In the genomic region with DNA sequence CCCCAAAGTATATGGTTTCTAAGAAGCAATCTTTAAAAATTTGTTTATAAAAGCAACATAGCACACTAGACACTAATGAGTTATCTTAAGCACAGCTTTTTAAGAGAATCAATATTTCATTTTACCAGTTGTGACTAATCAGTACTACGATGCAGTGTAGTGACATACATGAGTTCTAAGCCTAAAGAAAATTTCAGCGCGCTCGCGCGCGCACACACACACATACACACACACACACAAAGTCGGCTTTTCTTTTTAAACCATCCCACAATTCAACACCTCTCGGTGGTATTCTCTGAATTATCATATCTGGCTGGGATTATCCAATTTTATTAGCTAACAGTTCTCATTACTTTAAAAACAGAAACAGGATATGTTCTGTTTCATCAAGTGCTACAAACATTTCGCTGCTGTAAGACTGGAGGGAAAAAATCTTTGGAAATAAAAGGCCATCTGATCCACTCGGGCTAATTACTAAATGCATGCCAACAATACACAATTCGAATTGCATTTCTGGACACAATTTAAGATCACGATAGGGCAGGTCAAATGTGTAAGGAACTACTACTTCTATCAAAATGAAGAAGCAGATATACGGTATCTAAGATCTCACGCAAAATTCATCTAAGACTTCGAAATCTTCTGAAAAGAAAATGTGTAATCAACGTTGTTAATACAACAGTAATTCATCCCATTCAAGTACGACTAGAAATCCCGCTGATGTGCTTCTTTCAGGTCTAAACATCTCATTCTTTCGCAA, we compare ENCODE assay signal across 1 cellular context.
TF ChIP-seq lines count a peak whose summit lies in the region.

No MANE protein-coding gene starts in this region.

TF ChIP-seq in K562, 482 proteins besides CTCF, POLR2A, EP300 and RAD21 (continued from another document and continues in another):
- TF ChIP-seq, protein P1, sequence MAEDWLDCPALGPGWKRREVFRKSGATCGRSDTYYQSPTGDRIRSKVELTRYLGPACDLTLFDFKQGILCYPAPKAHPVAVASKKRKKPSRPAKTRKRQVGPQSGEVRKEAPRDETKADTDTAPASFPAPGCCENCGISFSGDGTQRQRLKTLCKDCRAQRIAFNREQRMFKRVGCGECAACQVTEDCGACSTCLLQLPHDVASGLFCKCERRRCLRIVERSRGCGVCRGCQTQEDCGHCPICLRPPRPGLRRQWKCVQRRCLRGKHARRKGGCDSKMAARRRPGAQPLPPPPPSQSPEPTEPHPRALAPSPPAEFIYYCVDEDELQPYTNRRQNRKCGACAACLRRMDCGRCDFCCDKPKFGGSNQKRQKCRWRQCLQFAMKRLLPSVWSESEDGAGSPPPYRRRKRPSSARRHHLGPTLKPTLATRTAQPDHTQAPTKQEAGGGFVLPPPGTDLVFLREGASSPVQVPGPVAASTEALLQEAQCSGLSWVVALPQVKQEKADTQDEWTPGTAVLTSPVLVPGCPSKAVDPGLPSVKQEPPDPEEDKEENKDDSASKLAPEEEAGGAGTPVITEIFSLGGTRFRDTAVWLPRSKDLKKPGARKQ (CRISPR knock-in tag; IDR thresholded peaks at IDR 0.05), result no peak
- no peak for TF ChIP-seq LEF1 (IDR thresholded peaks at IDR 0.05)
- TF ChIP-seq ZNF75A (CRISPR knock-in tag; IDR thresholded peaks at IDR 0.05), result no peak
- no peak for TF ChIP-seq SP2 (IDR thresholded peaks at IDR 0.05; ENCODE audit: extremely low read depth, low read depth, low read length, poor library complexity, severe bottlenecking)
- TF ChIP-seq, protein P2, sequence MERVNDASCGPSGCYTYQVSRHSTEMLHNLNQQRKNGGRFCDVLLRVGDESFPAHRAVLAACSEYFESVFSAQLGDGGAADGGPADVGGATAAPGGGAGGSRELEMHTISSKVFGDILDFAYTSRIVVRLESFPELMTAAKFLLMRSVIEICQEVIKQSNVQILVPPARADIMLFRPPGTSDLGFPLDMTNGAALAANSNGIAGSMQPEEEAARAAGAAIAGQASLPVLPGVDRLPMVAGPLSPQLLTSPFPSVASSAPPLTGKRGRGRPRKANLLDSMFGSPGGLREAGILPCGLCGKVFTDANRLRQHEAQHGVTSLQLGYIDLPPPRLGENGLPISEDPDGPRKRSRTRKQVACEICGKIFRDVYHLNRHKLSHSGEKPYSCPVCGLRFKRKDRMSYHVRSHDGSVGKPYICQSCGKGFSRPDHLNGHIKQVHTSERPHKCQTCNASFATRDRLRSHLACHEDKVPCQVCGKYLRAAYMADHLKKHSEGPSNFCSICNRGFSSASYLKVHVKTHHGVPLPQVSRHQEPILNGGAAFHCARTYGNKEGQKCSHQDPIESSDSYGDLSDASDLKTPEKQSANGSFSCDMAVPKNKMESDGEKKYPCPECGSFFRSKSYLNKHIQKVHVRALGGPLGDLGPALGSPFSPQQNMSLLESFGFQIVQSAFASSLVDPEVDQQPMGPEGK (CRISPR knock-in tag; IDR thresholded peaks at IDR 0.05; ENCODE audit: borderline replicate concordance), result no peak
- TF ChIP-seq SREBF1 (IDR thresholded peaks at IDR 0.05; ENCODE audit: borderline replicate concordance, low read depth, low read length), result no peak
- no peak for TF ChIP-seq ASH1L (IDR thresholded peaks at IDR 0.05; ENCODE audit: borderline replicate concordance, low read depth, partially characterized antibody)
- TF ChIP-seq U2AF2 (optimal IDR thresholded peaks at IDR 0.05; ENCODE audit: low read depth, low read length), result no peak
- TF ChIP-seq POLR3A (IDR thresholded peaks at IDR 0.05; ENCODE audit: borderline replicate concordance, extremely low read depth, insufficient read depth, insufficient read length), result no peak
- TF ChIP-seq, protein P3, sequence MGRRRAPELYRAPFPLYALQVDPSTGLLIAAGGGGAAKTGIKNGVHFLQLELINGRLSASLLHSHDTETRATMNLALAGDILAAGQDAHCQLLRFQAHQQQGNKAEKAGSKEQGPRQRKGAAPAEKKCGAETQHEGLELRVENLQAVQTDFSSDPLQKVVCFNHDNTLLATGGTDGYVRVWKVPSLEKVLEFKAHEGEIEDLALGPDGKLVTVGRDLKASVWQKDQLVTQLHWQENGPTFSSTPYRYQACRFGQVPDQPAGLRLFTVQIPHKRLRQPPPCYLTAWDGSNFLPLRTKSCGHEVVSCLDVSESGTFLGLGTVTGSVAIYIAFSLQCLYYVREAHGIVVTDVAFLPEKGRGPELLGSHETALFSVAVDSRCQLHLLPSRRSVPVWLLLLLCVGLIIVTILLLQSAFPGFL (CRISPR knock-in tag; IDR thresholded peaks at IDR 0.05), result no peak
- TF ChIP-seq RBM22 (IDR thresholded peaks at IDR 0.05; ENCODE audit: low read depth, low read length, poor library complexity, severe bottlenecking), result no peak
- no peak for TF ChIP-seq KLF10 (CRISPR knock-in tag; IDR thresholded peaks at IDR 0.05)
- no peak for TF ChIP-seq SP1 (CRISPR knock-in tag; IDR thresholded peaks at IDR 0.05)
- TF ChIP-seq, protein P4, sequence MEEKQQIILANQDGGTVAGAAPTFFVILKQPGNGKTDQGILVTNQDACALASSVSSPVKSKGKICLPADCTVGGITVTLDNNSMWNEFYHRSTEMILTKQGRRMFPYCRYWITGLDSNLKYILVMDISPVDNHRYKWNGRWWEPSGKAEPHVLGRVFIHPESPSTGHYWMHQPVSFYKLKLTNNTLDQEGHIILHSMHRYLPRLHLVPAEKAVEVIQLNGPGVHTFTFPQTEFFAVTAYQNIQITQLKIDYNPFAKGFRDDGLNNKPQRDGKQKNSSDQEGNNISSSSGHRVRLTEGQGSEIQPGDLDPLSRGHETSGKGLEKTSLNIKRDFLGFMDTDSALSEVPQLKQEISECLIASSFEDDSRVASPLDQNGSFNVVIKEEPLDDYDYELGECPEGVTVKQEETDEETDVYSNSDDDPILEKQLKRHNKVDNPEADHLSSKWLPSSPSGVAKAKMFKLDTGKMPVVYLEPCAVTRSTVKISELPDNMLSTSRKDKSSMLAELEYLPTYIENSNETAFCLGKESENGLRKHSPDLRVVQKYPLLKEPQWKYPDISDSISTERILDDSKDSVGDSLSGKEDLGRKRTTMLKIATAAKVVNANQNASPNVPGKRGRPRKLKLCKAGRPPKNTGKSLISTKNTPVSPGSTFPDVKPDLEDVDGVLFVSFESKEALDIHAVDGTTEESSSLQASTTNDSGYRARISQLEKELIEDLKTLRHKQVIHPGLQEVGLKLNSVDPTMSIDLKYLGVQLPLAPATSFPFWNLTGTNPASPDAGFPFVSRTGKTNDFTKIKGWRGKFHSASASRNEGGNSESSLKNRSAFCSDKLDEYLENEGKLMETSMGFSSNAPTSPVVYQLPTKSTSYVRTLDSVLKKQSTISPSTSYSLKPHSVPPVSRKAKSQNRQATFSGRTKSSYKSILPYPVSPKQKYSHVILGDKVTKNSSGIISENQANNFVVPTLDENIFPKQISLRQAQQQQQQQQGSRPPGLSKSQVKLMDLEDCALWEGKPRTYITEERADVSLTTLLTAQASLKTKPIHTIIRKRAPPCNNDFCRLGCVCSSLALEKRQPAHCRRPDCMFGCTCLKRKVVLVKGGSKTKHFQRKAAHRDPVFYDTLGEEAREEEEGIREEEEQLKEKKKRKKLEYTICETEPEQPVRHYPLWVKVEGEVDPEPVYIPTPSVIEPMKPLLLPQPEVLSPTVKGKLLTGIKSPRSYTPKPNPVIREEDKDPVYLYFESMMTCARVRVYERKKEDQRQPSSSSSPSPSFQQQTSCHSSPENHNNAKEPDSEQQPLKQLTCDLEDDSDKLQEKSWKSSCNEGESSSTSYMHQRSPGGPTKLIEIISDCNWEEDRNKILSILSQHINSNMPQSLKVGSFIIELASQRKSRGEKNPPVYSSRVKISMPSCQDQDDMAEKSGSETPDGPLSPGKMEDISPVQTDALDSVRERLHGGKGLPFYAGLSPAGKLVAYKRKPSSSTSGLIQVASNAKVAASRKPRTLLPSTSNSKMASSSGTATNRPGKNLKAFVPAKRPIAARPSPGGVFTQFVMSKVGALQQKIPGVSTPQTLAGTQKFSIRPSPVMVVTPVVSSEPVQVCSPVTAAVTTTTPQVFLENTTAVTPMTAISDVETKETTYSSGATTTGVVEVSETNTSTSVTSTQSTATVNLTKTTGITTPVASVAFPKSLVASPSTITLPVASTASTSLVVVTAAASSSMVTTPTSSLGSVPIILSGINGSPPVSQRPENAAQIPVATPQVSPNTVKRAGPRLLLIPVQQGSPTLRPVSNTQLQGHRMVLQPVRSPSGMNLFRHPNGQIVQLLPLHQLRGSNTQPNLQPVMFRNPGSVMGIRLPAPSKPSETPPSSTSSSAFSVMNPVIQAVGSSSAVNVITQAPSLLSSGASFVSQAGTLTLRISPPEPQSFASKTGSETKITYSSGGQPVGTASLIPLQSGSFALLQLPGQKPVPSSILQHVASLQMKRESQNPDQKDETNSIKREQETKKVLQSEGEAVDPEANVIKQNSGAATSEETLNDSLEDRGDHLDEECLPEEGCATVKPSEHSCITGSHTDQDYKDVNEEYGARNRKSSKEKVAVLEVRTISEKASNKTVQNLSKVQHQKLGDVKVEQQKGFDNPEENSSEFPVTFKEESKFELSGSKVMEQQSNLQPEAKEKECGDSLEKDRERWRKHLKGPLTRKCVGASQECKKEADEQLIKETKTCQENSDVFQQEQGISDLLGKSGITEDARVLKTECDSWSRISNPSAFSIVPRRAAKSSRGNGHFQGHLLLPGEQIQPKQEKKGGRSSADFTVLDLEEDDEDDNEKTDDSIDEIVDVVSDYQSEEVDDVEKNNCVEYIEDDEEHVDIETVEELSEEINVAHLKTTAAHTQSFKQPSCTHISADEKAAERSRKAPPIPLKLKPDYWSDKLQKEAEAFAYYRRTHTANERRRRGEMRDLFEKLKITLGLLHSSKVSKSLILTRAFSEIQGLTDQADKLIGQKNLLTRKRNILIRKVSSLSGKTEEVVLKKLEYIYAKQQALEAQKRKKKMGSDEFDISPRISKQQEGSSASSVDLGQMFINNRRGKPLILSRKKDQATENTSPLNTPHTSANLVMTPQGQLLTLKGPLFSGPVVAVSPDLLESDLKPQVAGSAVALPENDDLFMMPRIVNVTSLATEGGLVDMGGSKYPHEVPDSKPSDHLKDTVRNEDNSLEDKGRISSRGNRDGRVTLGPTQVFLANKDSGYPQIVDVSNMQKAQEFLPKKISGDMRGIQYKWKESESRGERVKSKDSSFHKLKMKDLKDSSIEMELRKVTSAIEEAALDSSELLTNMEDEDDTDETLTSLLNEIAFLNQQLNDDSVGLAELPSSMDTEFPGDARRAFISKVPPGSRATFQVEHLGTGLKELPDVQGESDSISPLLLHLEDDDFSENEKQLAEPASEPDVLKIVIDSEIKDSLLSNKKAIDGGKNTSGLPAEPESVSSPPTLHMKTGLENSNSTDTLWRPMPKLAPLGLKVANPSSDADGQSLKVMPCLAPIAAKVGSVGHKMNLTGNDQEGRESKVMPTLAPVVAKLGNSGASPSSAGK (IDR thresholded peaks at IDR 0.05), result no peak
- TF ChIP-seq ZFP30 (CRISPR knock-in tag; IDR thresholded peaks at IDR 0.05; ENCODE audit: borderline replicate concordance), result no peak
- no peak for TF ChIP-seq TBL1XR1 (IDR thresholded peaks at IDR 0.05; ENCODE audit: low read length in 2 of 2)
- TF ChIP-seq, protein P5, sequence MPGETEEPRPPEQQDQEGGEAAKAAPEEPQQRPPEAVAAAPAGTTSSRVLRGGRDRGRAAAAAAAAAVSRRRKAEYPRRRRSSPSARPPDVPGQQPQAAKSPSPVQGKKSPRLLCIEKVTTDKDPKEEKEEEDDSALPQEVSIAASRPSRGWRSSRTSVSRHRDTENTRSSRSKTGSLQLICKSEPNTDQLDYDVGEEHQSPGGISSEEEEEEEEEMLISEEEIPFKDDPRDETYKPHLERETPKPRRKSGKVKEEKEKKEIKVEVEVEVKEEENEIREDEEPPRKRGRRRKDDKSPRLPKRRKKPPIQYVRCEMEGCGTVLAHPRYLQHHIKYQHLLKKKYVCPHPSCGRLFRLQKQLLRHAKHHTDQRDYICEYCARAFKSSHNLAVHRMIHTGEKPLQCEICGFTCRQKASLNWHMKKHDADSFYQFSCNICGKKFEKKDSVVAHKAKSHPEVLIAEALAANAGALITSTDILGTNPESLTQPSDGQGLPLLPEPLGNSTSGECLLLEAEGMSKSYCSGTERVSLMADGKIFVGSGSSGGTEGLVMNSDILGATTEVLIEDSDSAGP (CRISPR knock-in tag; IDR thresholded peaks at IDR 0.05), result no peak
- TF ChIP-seq, protein P6, sequence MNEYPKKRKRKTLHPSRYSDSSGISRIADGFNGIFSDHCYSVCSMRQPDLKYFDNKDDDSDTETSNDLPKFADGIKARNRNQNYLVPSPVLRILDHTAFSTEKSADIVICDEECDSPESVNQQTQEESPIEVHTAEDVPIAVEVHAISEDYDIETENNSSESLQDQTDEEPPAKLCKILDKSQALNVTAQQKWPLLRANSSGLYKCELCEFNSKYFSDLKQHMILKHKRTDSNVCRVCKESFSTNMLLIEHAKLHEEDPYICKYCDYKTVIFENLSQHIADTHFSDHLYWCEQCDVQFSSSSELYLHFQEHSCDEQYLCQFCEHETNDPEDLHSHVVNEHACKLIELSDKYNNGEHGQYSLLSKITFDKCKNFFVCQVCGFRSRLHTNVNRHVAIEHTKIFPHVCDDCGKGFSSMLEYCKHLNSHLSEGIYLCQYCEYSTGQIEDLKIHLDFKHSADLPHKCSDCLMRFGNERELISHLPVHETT (CRISPR knock-in tag; conservative IDR thresholded peaks at IDR 0.05 in 1 of 2, IDR thresholded peaks at IDR 0.05 in 1 of 2), result no peak
- TF ChIP-seq, protein P7, sequence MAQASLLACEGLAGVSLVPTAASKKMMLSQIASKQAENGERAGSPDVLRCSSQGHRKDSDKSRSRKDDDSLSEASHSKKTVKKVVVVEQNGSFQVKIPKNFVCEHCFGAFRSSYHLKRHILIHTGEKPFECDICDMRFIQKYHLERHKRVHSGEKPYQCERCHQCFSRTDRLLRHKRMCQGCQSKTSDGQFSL (CRISPR knock-in tag; IDR thresholded peaks at IDR 0.05), result no peak
- TF ChIP-seq, protein P7 (tag; IDR thresholded peaks at IDR 0.05), result no peak
- TF ChIP-seq ZNF3 (CRISPR knock-in tag; IDR thresholded peaks at IDR 0.05), result no peak
- no peak for TF ChIP-seq XRCC4 (IDR thresholded peaks at IDR 0.05; ENCODE audit: extremely low read depth, insufficient read depth, insufficient read length)
- TF ChIP-seq NBN (IDR thresholded peaks at IDR 0.05; ENCODE audit: low read depth), result peak; percentile 29; the same call in 1 of the 2 replicates
- 0 out of 2 replicates have a peak, but pooled peaks have one; percentile 56 for TF ChIP-seq ZNF696 (CRISPR knock-in tag; conservative IDR thresholded peaks at IDR 0.05)
- no peak for TF ChIP-seq NR1H2 (CRISPR knock-in tag; IDR thresholded peaks at IDR 0.05)
- 0 out of 2 replicates have a peak, but pooled peaks have one; percentile 48 for TF ChIP-seq GATAD2B (IDR thresholded peaks at IDR 0.05; ENCODE audit: borderline replicate concordance)
- no peak for TF ChIP-seq TGIF2 (CRISPR knock-in tag; IDR thresholded peaks at IDR 0.05)
- no peak for TF ChIP-seq RBM14 (IDR thresholded peaks at IDR 0.05; ENCODE audit: borderline replicate concordance, insufficient read depth, low read depth, low read length)
- no peak for TF ChIP-seq MEF2A (IDR thresholded peaks at IDR 0.05; ENCODE audit: control insufficient read depth, low read depth, low read length)
